ENCODE assay signal across 11 cellular contexts in genomic region chr1:81670286-81670685, GRCh38.
DNase-seq lines count a peak whose midpoint lies in the region; ATAC-seq and TF ChIP-seq lines count a peak whose summit lies in the region.
"Had no signal": no experiment of that assay in that cellular context is flagged by ENCODE, and none has a peak within 500 bp of the region (broad histone marks: within the 10 kb centered on the region; RNA-seq: fewer than 3 reads in every experiment).

No MANE protein-coding gene starts in this region.

- H3K4me1 ChIP-seq in Panc1 (ENCODE audit: control insufficient read depth, insufficient read depth, low read length), result no peaks in the 10 kb centered on the region

- DNase-seq in DMS79 (lab: John Stamatoyannopoulos, UW), result peak; percentile 41
- DNase-seq in Panc1 (ENCODE audit: low read depth, low spot score), result peak; percentile 64
- DNase-seq in fibroblast of villous mesenchyme (ENCODE audit: low read depth), result peak; percentile 92
- DNase-seq in posterior cingulate gyrus, result peak in 6 of 10 donors; percentile 25 to 83 (median 38)
- no peak for DNase-seq in iPS-NIHi7 (ENCODE audit: extremely low spot score)
- DNase-seq in GF-D8 (lab: John Stamatoyannopoulos, UW), result no peak
- DNase-seq: activated T-cell treated with anti-CD3 and anti-CD28 coated beads for 4 hours, naive B cell had no signal

- peak overlapping the region; percentile 52; the same call in 1 of the 2 replicates for H3K27ac ChIP-seq in Panc1 (ENCODE audit: low read length)
- H3K27ac ChIP-seq: KMS-11 had no signal

- peak; percentile 96 for ATAC-seq in Panc1
- no peak for ATAC-seq in HG03469 (IDR thresholded peaks at IDR 0.05; ENCODE audit: unreplicated experiment)
- no peak for ATAC-seq in GM18870 (IDR thresholded peaks at IDR 0.05; ENCODE audit: unreplicated experiment)

- no peaks in the 10 kb centered on the region for H3K27me3 ChIP-seq in Panc1 (ENCODE audit: control insufficient read depth, insufficient read depth, low read length)

- no peak for TF ChIP-seq CTCF in Panc1 (IDR thresholded peaks at IDR 0.05)
- no peak for TF ChIP-seq CTCF in fibroblast of villous mesenchyme (IDR thresholded peaks at IDR 0.05; ENCODE audit: insufficient read depth, low read depth, low read length)

- POLR2A ChIA-PET in Panc1 (lab: Charles Lee), result no interaction called here

- no peaks in the 10 kb centered on the region for H3K36me3 ChIP-seq in Panc1 (ENCODE audit: control insufficient read depth, insufficient read depth, low read length)

- no peaks in the 10 kb centered on the region for H3K9me3 ChIP-seq in Panc1 (ENCODE audit: control insufficient read depth, insufficient read depth, low read depth, low read length)

- no TSS peak for BruUV-seq in Panc1 (replicated peaks; lab: Mats Ljungman, UMichigan)

- CTCF ChIA-PET in Panc1 (lab: Charles Lee), result no interaction called here

- intact Hi-C loops in Panc1 (cut with micrococcal nuclease; ENCODE audit: unreplicated experiment), result no loop called here
- intact Hi-C loops in posterior cingulate gyrus (cut with DNase I), result no loop called here

- in situ Hi-C loops in Panc1 (cut with HindIII; ENCODE audit: low pct_unique_long_range_greater_than_20kb, low sequenced_read_pairs), result no loop called here

- H3K4me3 ChIP-seq in Panc1 (ENCODE audit: low read depth in 2 of 2, low read length in 2 of 2), result no peak overlapping the region
- no peak overlapping the region for H3K4me3 ChIP-seq in fibroblast of villous mesenchyme (ENCODE audit: low read depth, low read length)

Comparison
In these comparisons a context has a peak if more than half of its experiments do, and no peak if none do; other contexts are left out.
1. DNase-seq: peak in DMS79 (single experiment), Panc1 (single experiment), fibroblast of villous mesenchyme (single experiment) and posterior cingulate gyrus (6 of 10); none in iPS-NIHi7 (single experiment) and GF-D8 (single experiment).